ENCODE assay signal across 18 cellular contexts in genomic region chr3:37519661-37520060, GRCh38.
DNase-seq lines count a peak whose midpoint lies in the region; ATAC-seq, FAIRE-seq and TF ChIP-seq lines count a peak whose summit lies in the region.
"Had no signal": no experiment of that assay in that cellular context is flagged by ENCODE, and none has a peak within 500 bp of the region (broad histone marks: within the 10 kb centered on the region; RNA-seq: fewer than 3 reads in every experiment).

No MANE protein-coding gene starts in this region.

- peak overlapping the region; percentile 66 for H3K27ac Mint-ChIP-seq in dendritic cell treated with granulocyte-macrophage colony-stimulating factor and Interleukin-4, amounts not matched to agents 40 ng/mL and 50 ng/mL, for 4 days
- no peak overlapping the region for H3K27ac Mint-ChIP-seq in naive thymus-derived CD4-positive, alpha-beta T cell
- H3K27ac Mint-ChIP-seq: CD14-positive monocyte, HFFc6 had no signal

- H3K9me3 ChIP-seq in right atrium auricular region (no peaks in the 10 kb centered on the region), left lung (no peaks in the 10 kb centered on the region)
- no peaks in the 10 kb centered on the region for H3K9me3 ChIP-seq in naive thymus-derived CD4-positive, alpha-beta T cell (ENCODE audit: control insufficient read depth in 2 of 3, low read length in 3 of 3)
- H3K9me3 ChIP-seq: Caco-2 had no signal

- FAIRE-seq in urothelium cell line (lab: Jason Lieb, UNC), result no peak
- FAIRE-seq: A204.1 had no signal

- no peaks in the 10 kb centered on the region for H3K9me3 Mint-ChIP-seq in dendritic cell treated with granulocyte-macrophage colony-stimulating factor and Interleukin-4, amounts not matched to agents 40 ng/mL and 50 ng/mL, for 4 days
- H3K9me3 Mint-ChIP-seq in naive thymus-derived CD4-positive, alpha-beta T cell, result peaks cover 0 to 1% (median 0%) of the 10 kb centered on the region in 11 donors
- H3K9me3 Mint-ChIP-seq: CD14-positive monocyte, HFFc6 had no signal

- H3K27me3 ChIP-seq in right atrium auricular region (no peaks in the 10 kb centered on the region), left lung (no peaks in the 10 kb centered on the region)
- no peaks in the 10 kb centered on the region for H3K27me3 ChIP-seq in naive thymus-derived CD4-positive, alpha-beta T cell (ENCODE audit: control insufficient read depth in 2 of 2, insufficient read depth in 2 of 2, low read length in 2 of 2)

- H3K36me3 Mint-ChIP-seq in dendritic cell treated with granulocyte-macrophage colony-stimulating factor and Interleukin-4, amounts not matched to agents 40 ng/mL and 50 ng/mL, for 4 days (ENCODE audit: low read depth), result no peaks in the 10 kb centered on the region
- H3K36me3 Mint-ChIP-seq in naive thymus-derived CD4-positive, alpha-beta T cell, result no peaks in the 10 kb centered on the region
- H3K36me3 Mint-ChIP-seq: CD14-positive monocyte had no signal

- CTCF ChIA-PET in naive thymus-derived CD4-positive, alpha-beta T cell (lab: Charles Lee), result no interaction called here

- no peaks in the 10 kb centered on the region for H3K27me3 Mint-ChIP-seq in dendritic cell treated with granulocyte-macrophage colony-stimulating factor and Interleukin-4, amounts not matched to agents 40 ng/mL and 50 ng/mL, for 4 days
- H3K27me3 Mint-ChIP-seq in naive thymus-derived CD4-positive, alpha-beta T cell, result peaks cover 0 to 17% (median 5%) of the 10 kb centered on the region in 5 donors

- H3K4me3 ChIP-seq in right atrium auricular region, result no peak overlapping the region
- no peak overlapping the region for H3K4me3 ChIP-seq in left lung
- H3K4me3 ChIP-seq in naive thymus-derived CD4-positive, alpha-beta T cell (ENCODE audit: low read length), result no peak overlapping the region

- peaks cover 0 to 13% of the 10 kb centered on the region in 2 donors for H3K4me1 ChIP-seq in right atrium auricular region
- H3K4me1 ChIP-seq in left lung, result no peaks in the 10 kb centered on the region
- H3K4me1 ChIP-seq in naive thymus-derived CD4-positive, alpha-beta T cell (ENCODE audit: control insufficient read depth in 2 of 2, insufficient read depth in 2 of 2, low read length in 2 of 2), result no peaks in the 10 kb centered on the region
- H3K4me1 ChIP-seq: Caco-2 had no signal

- peaks cover 8% of the 10 kb centered on the region for H3K36me3 ChIP-seq in right atrium auricular region
- peaks cover 0 to 18% of the 10 kb centered on the region in 2 donors for H3K36me3 ChIP-seq in left lung
- no peaks in the 10 kb centered on the region for H3K36me3 ChIP-seq in naive thymus-derived CD4-positive, alpha-beta T cell (ENCODE audit: control insufficient read depth in 2 of 3, insufficient read depth in 3 of 3, low read length in 3 of 3)

- H3K27ac ChIP-seq in right atrium auricular region, result no peak overlapping the region
- no peak overlapping the region for H3K27ac ChIP-seq in left lung
- H3K27ac ChIP-seq in naive thymus-derived CD4-positive, alpha-beta T cell (ENCODE audit: low read depth, low read length), result no peak overlapping the region

- intact Hi-C loops in Right ventricle myocardium superior (cut with DNase I) (no loop called here), left lung (cut with DNase I) (no loop called here)
- intact Hi-C loops in dendritic cell treated with granulocyte-macrophage colony-stimulating factor and Interleukin-4, amounts not matched to agents 40 ng/mL and 50 ng/mL, for 4 days (cut with micrococcal nuclease), result no loop called here
- intact Hi-C loops in naive thymus-derived CD4-positive, alpha-beta T cell (cut with micrococcal nuclease), result no loop called here

- DNase-seq in Right ventricle myocardium superior (no peak), right atrium auricular region (ENCODE audit: low spot score) (no peak), left lung (no peak), urothelium cell line (ENCODE audit: low spot score) (no peak), NCI-H774 (lab: John Stamatoyannopoulos, UW) (no peak)
- no peak for DNase-seq in activated naive CD4-positive, alpha-beta T cell (lab: John Stamatoyannopoulos, UW)
- DNase-seq in naive thymus-derived CD4-positive, alpha-beta T cell, result no peak
- DNase-seq: Caco-2, HFFc6, NCI-H1048, NCI-H1694 treated with DMSO at 0.1 percent for 48 hours, NCI-H446, NCI-H748 treated with DMSO at 0.1 percent for 48 hours, SHP77 had no signal

- POLR2A ChIA-PET in naive thymus-derived CD4-positive, alpha-beta T cell (lab: Charles Lee), result no interaction called here

- ATAC-seq in Right ventricle myocardium superior (ENCODE audit: poor library complexity) (peak; percentile 38), left lung (peak; percentile 68)
- no peak for ATAC-seq in naive thymus-derived CD4-positive, alpha-beta T cell
- ATAC-seq: Panc1 had no signal

- no peak overlapping the region for H3K4me3 Mint-ChIP-seq in dendritic cell treated with granulocyte-macrophage colony-stimulating factor and Interleukin-4, amounts not matched to agents 40 ng/mL and 50 ng/mL, for 4 days
- no peak overlapping the region for H3K4me3 Mint-ChIP-seq in naive thymus-derived CD4-positive, alpha-beta T cell
- H3K4me3 Mint-ChIP-seq: CD14-positive monocyte, HFFc6 had no signal

- no peak for TF ChIP-seq CTCF in right atrium auricular region (IDR thresholded peaks at IDR 0.05)
- no peak for TF ChIP-seq CTCF in left lung (IDR thresholded peaks at IDR 0.05)

- H3K4me1 Mint-ChIP-seq in dendritic cell treated with granulocyte-macrophage colony-stimulating factor and Interleukin-4, amounts not matched to agents 40 ng/mL and 50 ng/mL, for 4 days (ENCODE audit: low read depth), result peaks cover 24% of the 10 kb centered on the region
- H3K4me1 Mint-ChIP-seq in naive thymus-derived CD4-positive, alpha-beta T cell, result no peaks in the 10 kb centered on the region
